Comparison of ENCODE assay signal across 13 cellular contexts in genomic region chr1:213415686-213416380, GRCh38.
"Had no signal": no experiment of that assay in that cellular context is flagged by ENCODE, and none has a peak within 500 bp of the region (broad histone marks: within the 10 kb centered on the region; RNA-seq: fewer than 3 reads in every experiment).

No MANE protein-coding gene starts in this region.

- H3K27ac ChIP-seq: gastrocnemius medialis, heart right ventricle, thoracic aorta had no signal

- H3K27me3 ChIP-seq: gastrocnemius medialis had no signal

- H3K4me1 ChIP-seq: gastrocnemius medialis had no signal

- ATAC-seq: activated CD4-positive, alpha-beta T cell treated with anti-CD3 and anti-CD28 coated beads for 36 hours; gastrocnemius medialis; heart right ventricle; stimulated activated effector memory CD8-positive, alpha-beta T cell treated with anti-CD3 and anti-CD28 coated beads, Interleukin-12 subunit alpha, Interleukin-12 subunit beta, amount 100 ng/mL, for 72 hours had no signal

- H3K36me3 ChIP-seq: gastrocnemius medialis, heart right ventricle, thoracic aorta had no signal

- H3K4me3 ChIP-seq: gastrocnemius medialis, heart right ventricle, thoracic aorta had no signal

- FAIRE-seq: keratinocyte, urothelium cell line had no signal

- H3K9me3 ChIP-seq: gastrocnemius medialis, thoracic aorta had no signal

- DNase-seq: activated CD4-positive, alpha-beta memory T cell treated with anti-CD3 and anti-CD28 coated beads, Interleukin-2, amount 10 ng/mL, durations not matched to agents 7 days and 5 days; activated CD4-positive, alpha-beta T cell treated with anti-CD3 and anti-CD28 coated beads for 36 hours; activated naive CD4-positive, alpha-beta T cell treated with anti-CD3 and anti-CD28 coated beads, Interleukin-2, amount 10 ng/mL, durations not matched to agents 7 days and 5 days; activated T-cell treated with anti-CD3 and anti-CD28 coated beads, Interleukin-2, amount 50 U/mL, for 24 hours; caudate nucleus; cortex of kidney; effector memory CD4-positive, alpha-beta T cell; gastrocnemius medialis; heart right ventricle had no signal
